8 cellular contexts compared by ENCODE assay signal in genomic region chr11:62545437-62546243, GRCh38. TPM values are rescaled to one million over a fixed set of nuclear protein-coding genes. Genes with fewer than 3 reads are reported as not detected.
A peak's percentile ranks its signal among the peaks of the same experiment; 100 is the strongest.
DNase-seq lines count a peak whose midpoint lies in the region; ATAC-seq and TF ChIP-seq lines count a peak whose summit lies in the region.

No MANE protein-coding gene starts in this region.

- H3K4me1 ChIP-seq in NT2/D1 (ENCODE audit: insufficient read depth, insufficient read length): peaks cover 31% of the 10 kb centered on the region
- H3K4me1 ChIP-seq in naive thymus-derived CD4-positive, alpha-beta T cell (ENCODE audit: control insufficient read depth in 2 of 2, insufficient read depth in 2 of 2, low read length in 2 of 2): peaks cover 28 to 34% of the 10 kb centered on the region in 2 donors

- H3K27ac Mint-ChIP-seq in naive thymus-derived CD4-positive, alpha-beta T cell: peak overlapping the region; percentile 68 to 95 (median 91)

- H3K27me3 ChIP-seq in NT2/D1 (ENCODE audit: insufficient read depth, insufficient read length): no peaks in the 10 kb centered on the region
- H3K27me3 ChIP-seq in naive thymus-derived CD4-positive, alpha-beta T cell (ENCODE audit: control insufficient read depth in 2 of 2, insufficient read depth in 2 of 2, low read length in 2 of 2): no peaks in the 10 kb centered on the region

- DNase-seq in DMS53 (lab: John Stamatoyannopoulos, UW) (peak; percentile 61), DMS53 treated with DMSO at 0.1 percent for 48 hours (lab: John Stamatoyannopoulos, UW; ENCODE audit: unreplicated experiment) (no peak), NT2/D1 (ENCODE audit: low read depth, low spot score) (peak; percentile 85), fibroblast of mammary gland (ENCODE audit: low read depth) (peak; percentile 93), ureter (ENCODE audit: low spot score) (peak; percentile 97)
- DNase-seq in activated T-helper 9 cell treated with anti-CD3 and anti-CD28 coated beads, Interleukin-2, amount 50 U/mL, for 16 hours (ENCODE audit: low read depth): peak; percentile 58
- peak in 7 of 9 donors; percentile 31 to 83 (median 47) for DNase-seq in naive thymus-derived CD4-positive, alpha-beta T cell

- H3K36me3 Mint-ChIP-seq in naive thymus-derived CD4-positive, alpha-beta T cell: peaks cover 0 to 7% (median 0%) of the 10 kb centered on the region in 5 donors

- peaks cover 40 to 78% (median 65%) of the 10 kb centered on the region in 7 donors for H3K4me1 Mint-ChIP-seq in naive thymus-derived CD4-positive, alpha-beta T cell

- CTCF ChIA-PET in naive thymus-derived CD4-positive, alpha-beta T cell (lab: Charles Lee): interaction anchor here (1.0 to 4.3 kb wide), 4 partner anchors 9 to 124 kb away, joined by 3 to 62 read pairs (median 24); no protein-coding TSS in a partner anchor

- intact Hi-C loops in naive thymus-derived CD4-positive, alpha-beta T cell (cut with micrococcal nuclease): loop anchor here (1.0 to 5.0 kb wide), 4 partner anchors 10 to 578 kb away; partner anchors contain the start of gene FTH1 (in 1 of the 2)

- H3K27me3 Mint-ChIP-seq in naive thymus-derived CD4-positive, alpha-beta T cell: peaks cover 0 to 13% (median 0%) of the 10 kb centered on the region in 5 donors

- POLR2A ChIA-PET in naive thymus-derived CD4-positive, alpha-beta T cell (lab: Charles Lee): interaction anchor here (1.3 to 6.3 kb wide), 4 partner anchors 8 to 336 kb away, joined by 3 to 72 read pairs (median 30); partner anchors contain the start of genes C11orf98 and CSKMT

- H3K9me3 ChIP-seq in NT2/D1 (ENCODE audit: insufficient read depth, low read length): no peaks in the 10 kb centered on the region
- no peaks in the 10 kb centered on the region for H3K9me3 ChIP-seq in naive thymus-derived CD4-positive, alpha-beta T cell (ENCODE audit: control insufficient read depth in 2 of 3, low read length in 3 of 3)

- H3K36me3 ChIP-seq in NT2/D1 (ENCODE audit: insufficient read depth, insufficient read length, low read length): peaks cover 42% of the 10 kb centered on the region
- peaks cover 0 to 9% (median 0%) of the 10 kb centered on the region in 3 experiments for H3K36me3 ChIP-seq in naive thymus-derived CD4-positive, alpha-beta T cell (ENCODE audit: control insufficient read depth in 2 of 3, insufficient read depth in 3 of 3, low read length in 3 of 3)

- H3K27ac ChIP-seq in naive thymus-derived CD4-positive, alpha-beta T cell (ENCODE audit: low read depth, low read length): peak overlapping the region; percentile 84

- H3K9me3 Mint-ChIP-seq in naive thymus-derived CD4-positive, alpha-beta T cell: no peaks in the 10 kb centered on the region

- H3K9ac ChIP-seq in NT2/D1 (ENCODE audit: insufficient read length, low read depth): peak overlapping the region; percentile 99

- TF ChIP-seq CTCF in fibroblast of mammary gland (conservative IDR thresholded peaks at IDR 0.05; ENCODE audit: control insufficient read depth, insufficient read depth, low read depth, low read length): no peak

- H3K4me3 Mint-ChIP-seq in naive thymus-derived CD4-positive, alpha-beta T cell: peak overlapping the region; percentile 88 to 100 (median 94)

- peak overlapping the region; percentile 97 for H3K4me3 ChIP-seq in NT2/D1 (ENCODE audit: insufficient read length, low read depth)
- peak overlapping the region; percentile 98 for H3K4me3 ChIP-seq in fibroblast of mammary gland (ENCODE audit: control insufficient read depth, low read depth, low read length)
- peak overlapping the region; percentile 87 for H3K4me3 ChIP-seq in naive thymus-derived CD4-positive, alpha-beta T cell (ENCODE audit: low read length)

- ATAC-seq in naive thymus-derived CD4-positive, alpha-beta T cell: peak; percentile 10
- ATAC-seq in HG02981 (IDR thresholded peaks at IDR 0.05; ENCODE audit: unreplicated experiment): no peak

RNA-seq across cellular contexts. Expression of gene AHNAK, which starts 1.0 kb away (rescaled TPM):
- total RNA-seq in naive thymus-derived CD4-positive, alpha-beta T cell: 100 to 1,000 TPM; 174 to 622 (median 243) TPM
- polyA plus RNA-seq in naive thymus-derived CD4-positive, alpha-beta T cell: 1 to 10 TPM; 6.7 to 7.7 TPM
- 546 TPM for total RNA-seq in ureter

RNA-seq across cellular contexts. Expression of gene EEF1G, which starts 28.1 kb away (rescaled TPM):
- 1,000 to 10,000 TPM; 1,186 to 2,550 (median 2,338) TPM for total RNA-seq in naive thymus-derived CD4-positive, alpha-beta T cell
- 1,000 to 10,000 TPM; 2,027 to 2,354 TPM for polyA plus RNA-seq in naive thymus-derived CD4-positive, alpha-beta T cell
- 1,627 TPM for total RNA-seq in ureter

RNA-seq across cellular contexts. Expression of gene TUT1, which starts 45.7 kb away (rescaled TPM):
- 10 to 100 TPM; 34.5 to 54.6 (median 37.4) TPM for total RNA-seq in naive thymus-derived CD4-positive, alpha-beta T cell
- polyA plus RNA-seq in naive thymus-derived CD4-positive, alpha-beta T cell: 10 to 100 TPM; 20.2 to 25.4 TPM
- total RNA-seq in ureter: 30.4 TPM

RNA-seq across cellular contexts. Expression of gene MTA2, which starts 56.0 kb away (rescaled TPM):
- total RNA-seq in naive thymus-derived CD4-positive, alpha-beta T cell: 100 to 1,000 TPM; 134 to 238 (median 199) TPM
- polyA plus RNA-seq in naive thymus-derived CD4-positive, alpha-beta T cell: 10 to 100 TPM; 25.6 to 46.4 TPM
- 128 TPM for total RNA-seq in ureter
